In the genomic region with DNA sequence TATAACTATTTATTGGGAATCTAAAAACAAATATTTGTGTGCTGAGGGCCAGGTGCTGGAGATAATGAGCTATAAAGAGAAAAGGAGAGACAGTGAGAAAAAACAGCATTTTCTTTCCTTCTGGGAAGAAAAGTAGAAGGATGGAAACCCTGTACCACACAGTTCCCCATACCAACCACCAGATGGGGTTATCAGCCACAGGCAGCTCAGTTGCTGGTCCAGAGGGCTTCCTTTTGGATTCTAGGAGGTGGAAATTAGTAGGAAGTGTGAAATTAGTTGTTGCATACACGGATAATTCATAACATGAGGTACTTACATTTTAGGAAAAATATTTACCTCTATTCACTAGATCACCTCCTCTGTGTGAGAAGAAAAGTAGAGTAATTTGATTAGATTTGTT, we compare ENCODE assay signal across 7 cellular contexts.
A peak's percentile ranks its signal among the peaks of the same experiment; 100 is the strongest.
DNase-seq lines count a peak whose midpoint lies in the region; ATAC-seq and TF ChIP-seq lines count a peak whose summit lies in the region.

No MANE protein-coding gene starts in this region.

- no peaks in the 10 kb centered on the region for H3K79me1 ChIP-seq in neuronal stem cell (ENCODE audit: low read depth, low read length)

- H3K23ac ChIP-seq in neuronal stem cell (ENCODE audit: low read depth, low read length, poor library complexity), result no peak overlapping the region

- H2BK15ac ChIP-seq in neuronal stem cell (ENCODE audit: low read length), result no peak overlapping the region

- no peak overlapping the region for H3K4ac ChIP-seq in neuronal stem cell (ENCODE audit: low read length)

- H2BK12ac ChIP-seq in neuronal stem cell (ENCODE audit: low read length), result no peak overlapping the region

- DNase-seq in DMS153 (lab: John Stamatoyannopoulos, UW), result peak; percentile 14
- DNase-seq in HT1080 (ENCODE audit: low read depth), result peak; percentile 50
- no peak for DNase-seq in adrenal gland
- no peak for DNase-seq in lower lobe of right lung
- no peak for DNase-seq in neuronal stem cell (ENCODE audit: low spot score)
- DNase-seq in cerebellar nuclear complex (lab: John Stamatoyannopoulos, UW), result no peak

- 75 to 86% (median 80%) methylated on average over 1 of the region's 1 CpG for WGBS in adrenal gland, 4 donors
- WGBS in neuronal stem cell (ENCODE audit: extremely low coverage in 2 of 2, insufficient read length in 2 of 2, insufficient replicate concordance in 1 of 2), 2 donors, result no CpG with 5 or more reads among the region's 1 CpG

- H3K4me3 ChIP-seq in adrenal gland (no peak overlapping the region), lower lobe of right lung (no peak overlapping the region), neuronal stem cell (ENCODE audit: low read length in 2 of 2) (no peak overlapping the region)

- H3K27ac ChIP-seq in adrenal gland, result no peak overlapping the region
- no peak overlapping the region for H3K27ac ChIP-seq in lower lobe of right lung
- H3K27ac ChIP-seq in neuronal stem cell (replicated peaks; ENCODE audit: low read length), result no peak overlapping the region

- H4K91ac ChIP-seq in neuronal stem cell (ENCODE audit: low read depth, low read length, poor library complexity), result no peak overlapping the region

- H3K36me3 ChIP-seq in adrenal gland (replicated peaks in 1 of 2) (no peaks in the 10 kb centered on the region), lower lobe of right lung (no peaks in the 10 kb centered on the region), neuronal stem cell (replicated peaks in 1 of 2; ENCODE audit: control insufficient read depth in 2 of 2, insufficient read depth in 2 of 2, low read length in 2 of 2) (no peaks in the 10 kb centered on the region)

- H2AFZ ChIP-seq in neuronal stem cell (ENCODE audit: low read length), result no peak overlapping the region

- TF ChIP-seq CTCF in adrenal gland (IDR thresholded peaks at IDR 0.05), result peak in 4 of 6 experiments; percentile 34 to 51 (median 42)
- peak; percentile 46 for TF ChIP-seq CTCF in lower lobe of right lung (IDR thresholded peaks at IDR 0.05)

- no peak overlapping the region for H2BK120ac ChIP-seq in neuronal stem cell (ENCODE audit: low read depth, low read length)

- no peak overlapping the region for H3K9ac ChIP-seq in neuronal stem cell (ENCODE audit: low read depth, low read length, poor library complexity)

- ATAC-seq in lower lobe of right lung (no peak), HG03097 (IDR thresholded peaks at IDR 0.05; ENCODE audit: low FRiP score, unreplicated experiment) (no peak)

- no peak overlapping the region for H3K4me2 ChIP-seq in neuronal stem cell (ENCODE audit: insufficient read depth, low read length, poor library complexity, severe bottlenecking)

- no peak overlapping the region for H3K14ac ChIP-seq in neuronal stem cell (ENCODE audit: low read length)

- no peak overlapping the region for H4K8ac ChIP-seq in neuronal stem cell (ENCODE audit: low read depth, low read length)

- H3K18ac ChIP-seq in neuronal stem cell (ENCODE audit: low read length), result no peak overlapping the region

- intact Hi-C loops in adrenal gland (cut with DNase I) (no loop called here), lower lobe of right lung (cut with DNase I) (no loop called here)

- TF ChIP-seq POLR2A in adrenal gland (IDR thresholded peaks at IDR 0.05), result no peak

- no peaks in the 10 kb centered on the region for H3K4me1 ChIP-seq in adrenal gland (replicated peaks in 1 of 2)
- H3K4me1 ChIP-seq in lower lobe of right lung, result peaks cover 4% of the 10 kb centered on the region
- H3K4me1 ChIP-seq in neuronal stem cell (ENCODE audit: control insufficient read depth in 2 of 2, insufficient read depth in 1 of 2, low read depth in 1 of 2, low read length in 2 of 2), result no peaks in the 10 kb centered on the region

- no peaks in the 10 kb centered on the region for H3K27me3 ChIP-seq in adrenal gland
- no peaks in the 10 kb centered on the region for H3K27me3 ChIP-seq in lower lobe of right lung (ENCODE audit: low read depth)
- no peaks in the 10 kb centered on the region for H3K27me3 ChIP-seq in neuronal stem cell (ENCODE audit: control insufficient read depth in 3 of 3, insufficient read depth in 3 of 3, low read depth in 1 of 3, low read length in 3 of 3)

- no peak overlapping the region for H2AK5ac ChIP-seq in neuronal stem cell (ENCODE audit: low read depth, low read length)

- H3K9me3 ChIP-seq in adrenal gland (replicated peaks in 1 of 3), result peaks cover 0 to 7% (median 0%) of the 10 kb centered on the region in 3 donors
- peaks cover 11% of the 10 kb centered on the region for H3K9me3 ChIP-seq in lower lobe of right lung
- H3K9me3 ChIP-seq in neuronal stem cell (replicated peaks in 1 of 2; ENCODE audit: control insufficient read depth in 2 of 2, insufficient read depth in 1 of 2, low read depth in 1 of 2, low read length in 2 of 2), result peaks cover 2 to 16% of the 10 kb centered on the region in 2 donors

- H2BK5ac ChIP-seq in neuronal stem cell (ENCODE audit: low read length), result no peak overlapping the region

Comparison
In these comparisons a context has a peak if more than half of its experiments do, and no peak if none do; other contexts are left out.
1. DNase-seq: peak in DMS153 (single experiment) and HT1080 (single experiment); none in adrenal gland (0 of 7), lower lobe of right lung (single experiment), neuronal stem cell (single experiment) and cerebellar nuclear complex (0 of 2).